ENCODE assay signal across 28 cellular contexts in the genomic region with DNA sequence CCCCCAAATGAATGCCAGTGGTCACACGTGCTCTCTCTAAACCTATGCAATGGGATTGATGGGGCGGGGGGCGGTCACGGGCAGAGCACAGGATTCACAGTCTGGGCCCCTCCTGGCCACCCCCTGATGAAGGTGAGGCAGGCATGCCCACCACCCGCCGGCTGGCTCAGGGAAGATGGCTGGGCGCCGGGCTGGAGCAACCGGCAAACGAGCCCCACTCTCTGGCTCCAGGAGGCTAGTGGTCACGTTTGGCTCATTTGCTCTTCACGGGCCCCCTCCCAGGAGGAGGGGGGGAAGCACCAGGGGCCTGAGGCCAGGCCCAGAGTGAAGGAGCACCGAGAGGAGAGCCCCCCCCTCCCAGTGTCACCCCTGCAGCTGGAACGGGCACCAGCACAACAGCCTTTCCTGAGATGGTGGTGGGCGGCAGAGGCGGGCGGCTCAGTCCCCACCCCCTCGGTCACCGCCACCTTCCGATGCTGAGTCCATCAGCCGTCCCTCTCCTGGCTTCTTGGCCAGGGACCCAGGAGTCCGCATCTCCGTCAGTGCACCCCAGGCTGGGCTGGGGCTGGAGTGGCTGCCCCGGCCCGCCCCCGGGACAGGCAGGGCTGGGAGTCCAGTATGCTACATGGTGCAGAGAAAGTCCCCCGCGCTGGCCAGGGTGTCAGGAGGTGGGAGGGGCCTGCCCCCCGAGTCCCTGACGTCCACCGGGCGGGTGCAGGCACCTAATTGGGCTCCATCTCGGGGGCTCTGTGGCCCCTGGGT.
"Had no signal": no experiment of that assay in that cellular context is flagged by ENCODE, and none has a peak within 500 bp of the region (broad histone marks: within the 10 kb centered on the region; RNA-seq: fewer than 3 reads in every experiment).

No MANE protein-coding gene starts in this region.

- H3K27me3 Mint-ChIP-seq: activated B cell treated with CpG ODN at 0.5 μM for 24 hours; activated CD4-positive, alpha-beta T cell treated with anti-CD3 and anti-CD28 coated beads, Interleukin-2, amount 10 ng/mL, durations not matched to agents 24 days and 14 days; activated naive CD8-positive, alpha-beta T cell treated with anti-CD3 and anti-CD28 coated beads for 36 hours had no signal

- H3K4me3 Mint-ChIP-seq: activated B cell treated with CpG ODN at 0.5 μM for 24 hours; activated CD4-positive, alpha-beta T cell treated with anti-CD3 and anti-CD28 coated beads, Interleukin-2, amount 10 ng/mL, durations not matched to agents 24 days and 14 days; activated naive CD4-positive, alpha-beta T cell treated with anti-CD3 and anti-CD28 coated beads, Interleukin-2, amount 10 ng/mL, durations not matched to agents 7 days and 5 days; activated naive CD8-positive, alpha-beta T cell treated with anti-CD3 and anti-CD28 coated beads for 36 hours; T-helper 1 cell treated with Interleukin-12 subunit alpha and Interleukin-12 subunit beta and Interleukin-4 antibody, amounts not matched to agents 30 μg/mL and 1 μg/mL, for 36 hours had no signal

- H3K36me3 ChIP-seq: SJCRH30 had no signal

- H3K27ac Mint-ChIP-seq: activated B cell treated with CpG ODN at 0.5 μM for 24 hours; activated CD4-positive, alpha-beta T cell treated with anti-CD3 and anti-CD28 coated beads, Interleukin-2, amount 10 ng/mL, durations not matched to agents 24 days and 14 days; activated naive CD4-positive, alpha-beta T cell treated with anti-CD3 and anti-CD28 coated beads, Interleukin-2, amount 10 ng/mL, durations not matched to agents 7 days and 5 days; activated naive CD8-positive, alpha-beta T cell treated with anti-CD3 and anti-CD28 coated beads for 36 hours; activated T-helper 2 cell treated with anti-CD3 and anti-CD28 coated beads, Interferon-gamma antibody, Interleukin-2, Interleukin-4, amounts not matched to agents 10 μg/mL and 5 μg/mL and 100 μg/mL, durations not matched to agents 14 hours and 24 hours and 36 hours; T-helper 1 cell treated with Interleukin-12 subunit alpha and Interleukin-12 subunit beta and Interleukin-4 antibody, amounts not matched to agents 30 μg/mL and 1 μg/mL, for 36 hours had no signal

- H3K27me3 ChIP-seq: SJCRH30 had no signal

- H3K4me3 ChIP-seq: SJCRH30 had no signal

- ATAC-seq: Panc1 had no signal

- H3K27ac ChIP-seq: SJCRH30 had no signal

- H3K9me3 ChIP-seq: SJCRH30 had no signal

- H3K9me3 Mint-ChIP-seq: activated B cell treated with CpG ODN at 0.5 μM for 24 hours; activated CD4-positive, alpha-beta T cell treated with anti-CD3 and anti-CD28 coated beads, Interleukin-2, amount 10 ng/mL, durations not matched to agents 24 days and 14 days; activated naive CD4-positive, alpha-beta T cell treated with anti-CD3 and anti-CD28 coated beads, Interleukin-2, amount 10 ng/mL, durations not matched to agents 7 days and 5 days; activated naive CD8-positive, alpha-beta T cell treated with anti-CD3 and anti-CD28 coated beads for 36 hours; activated T-helper 2 cell treated with anti-CD3 and anti-CD28 coated beads, Interferon-gamma antibody, Interleukin-2, Interleukin-4, amounts not matched to agents 10 μg/mL and 5 μg/mL and 100 μg/mL, durations not matched to agents 14 hours and 24 hours and 36 hours had no signal

- DNase-seq: activated B cell treated with CpG ODN at 0.5 μM for 24 hours; activated CD4-positive, alpha-beta T cell treated with anti-CD3 and anti-CD28 coated beads for 1 hour; activated CD4-positive, alpha-beta T cell treated with anti-CD3 and anti-CD28 coated beads, Interleukin-2, amount 10 ng/mL, durations not matched to agents 24 days and 14 days; activated CD4-positive, alpha-beta T cell treated with anti-CD3 and anti-CD28 coated beads, Interleukin-2, amount 50 U/mL, for 48 hours; activated gamma-delta T cell treated with Interleukin-2 at 50 U/mL for 16 hours; activated naive CD4-positive, alpha-beta T cell treated with anti-CD3 and anti-CD28 coated beads, Interleukin-2, amount 10 ng/mL, durations not matched to agents 7 days and 5 days; activated naive CD8-positive, alpha-beta T cell treated with anti-CD3 and anti-CD28 coated beads for 36 hours; activated T-cell treated with anti-CD3 and anti-CD28 coated beads for 4 hours; activated T-cell treated with anti-CD3 and anti-CD28 coated beads, Interleukin-2, amount 50 U/mL, for 48 hours; aorta; central memory CD4-positive, alpha-beta T cell; Kasumi-1; KBM-7; NCI-H1105 treated with DMSO at 0.1 percent for 48 hours; NCI-H1436 treated with DMSO at 0.1 percent for 48 hours; NCI-H2029; NCI-H2107; NCI-H2171 treated with DMSO at 0.1 percent for 48 hours; NCI-H226; NCI-H526; NCI-H774; Right ventricle myocardium superior; RPMI8226; SJCRH30; T-helper 9 cell had no signal
